8 cellular contexts compared by ENCODE assay signal in genomic region chr1:222712253-222713090, GRCh38. TPM values are rescaled to one million over a fixed set of nuclear protein-coding genes. Genes with fewer than 3 reads are reported as not detected.
DNase-seq lines count a peak whose midpoint lies in the region; ATAC-seq, FAIRE-seq and TF ChIP-seq lines count a peak whose summit lies in the region.

AIDA (minus strand) TSS chr1:222712491; CDS start chr1:222712317, 174 bp downstream.
BROX (plus strand) TSS chr1:222712564; CDS start chr1:222715700, 3,136 bp downstream.

- no peaks in the 10 kb centered on the region for H3K9me3 ChIP-seq in OCI-LY3 (ENCODE audit: insufficient read depth, low read length)

- peak within 1 kb of the TSS; percentile 92 for H2AFZ ChIP-seq in OCI-LY3 (ENCODE audit: low read depth, low read length)

- 0 out of 2 replicates have a peak, but pooled peaks cover 4% of the 10 kb centered on the region for H4K20me1 ChIP-seq in OCI-LY3 (ENCODE audit: insufficient read depth, low read length)

- peak within 1 kb of the TSS; percentile 91 for H3K27ac ChIP-seq in OCI-LY3 (ENCODE audit: low read length)

- H3K4me2 ChIP-seq in OCI-LY3 (ENCODE audit: low read length) = peak within 1 kb of the TSS; percentile 94

- peaks cover 12% of the 10 kb centered on the region for H3K36me3 Mint-ChIP-seq in endothelial cell (ENCODE audit: low read depth, unreplicated experiment)

- TF ChIP-seq CTCF in D721Med (IDR thresholded peaks at IDR 0.05; ENCODE audit: insufficient read depth, missing control alignments) (no peak), OCI-LY3 (IDR thresholded peaks at IDR 0.05; ENCODE audit: low read depth, low read length) (no peak), endothelial cell (IDR thresholded peaks at IDR 0.05; ENCODE audit: unreplicated experiment) (no peak)

- no peaks in the 10 kb centered on the region for H3K9me3 Mint-ChIP-seq in endothelial cell (ENCODE audit: unreplicated experiment)

- H3K4me1 Mint-ChIP-seq in endothelial cell (ENCODE audit: unreplicated experiment) = peaks cover 23% of the 10 kb centered on the region

- peaks cover 11% of the 10 kb centered on the region for H3K36me3 ChIP-seq in OCI-LY3 (replicated peaks; ENCODE audit: low read depth, low read length)

- peak within 1 kb of the TSS; percentile 97 for H3K27ac Mint-ChIP-seq in endothelial cell (ENCODE audit: unreplicated experiment)

- ATAC-seq in GM21528 (IDR thresholded peaks at IDR 0.05; ENCODE audit: low FRiP score, unreplicated experiment) = peak; percentile 86

- DNase-seq in D721Med (ENCODE audit: insufficient read length, low spot score) (peak; percentile 64), HuH-7.5 (ENCODE audit: low spot score) (peak; percentile 77), endothelial cell (ENCODE audit: low spot score) (peak; percentile 97), middle frontal gyrus (ENCODE audit: extremely low spot score, low spot score) (peak; percentile 73)
- peak; percentile 98 for DNase-seq in activated CD8-positive, alpha-beta memory T cell treated with anti-CD3 and anti-CD28 coated beads, Interleukin-2, amount 50 U/mL, for 48 hours
- peak; percentile 92 to 94 for DNase-seq in stimulated activated CD8-positive, alpha-beta memory T cell treated with anti-CD3 and anti-CD28 coated beads, Interleukin-2, amount 100 ng/mL, for 48 hours (ENCODE audit: low read depth in 2 of 2)

- H3K4me3 ChIP-seq in OCI-LY3 (ENCODE audit: low read length) = peak within 1 kb of the TSS; percentile 92

- H3K4me3 Mint-ChIP-seq in endothelial cell (ENCODE audit: unreplicated experiment) = peak within 1 kb of the TSS; percentile 100

- H3K4me1 ChIP-seq in OCI-LY3 (ENCODE audit: low read length) = peaks cover 11% of the 10 kb centered on the region

- peaks cover 17% of the 10 kb centered on the region for H3K27me3 Mint-ChIP-seq in endothelial cell (ENCODE audit: unreplicated experiment)

- H3K79me2 ChIP-seq in OCI-LY3 (ENCODE audit: low read length) = peaks cover 37% of the 10 kb centered on the region

- FAIRE-seq in D721Med (lab: Jason Lieb, UNC) = no peak

- H3K9ac ChIP-seq in OCI-LY3 (ENCODE audit: low read length) = peak within 1 kb of the TSS; percentile 99

- no peaks in the 10 kb centered on the region for H3K27me3 ChIP-seq in OCI-LY3 (ENCODE audit: low read depth, low read length)

RNA-seq across cellular contexts. Expression of gene AIDA, which starts in this region (rescaled TPM):
- 93.4 TPM for total RNA-seq in endothelial cell (ENCODE audit: unreplicated experiment)

RNA-seq across cellular contexts. Expression of gene BROX, which starts in this region (rescaled TPM):
- total RNA-seq in endothelial cell (ENCODE audit: unreplicated experiment) = 38.4 TPM

Comparison
In these comparisons a context has a peak if more than half of its experiments do, and no peak if none do; other contexts are left out.
1. Peak in every context shown above with its lines: DNase-seq, ATAC-seq, H3K4me3 ChIP-seq and H3K27ac ChIP-seq.